In genomic region chr7:151378011-151378410, GRCh38 we compare ENCODE assay signal across 13 cellular contexts. TPM values are rescaled to one million over a fixed set of nuclear protein-coding genes. Genes with fewer than 3 reads are reported as not detected.
"Had no signal": no experiment of that assay in that cellular context is flagged by ENCODE, and none has a peak within 500 bp of the region (broad histone marks: within the 10 kb centered on the region; RNA-seq: fewer than 3 reads in every experiment).

No MANE protein-coding gene starts in this region.

- H3K9me3 ChIP-seq: heart right ventricle had no signal

- DNase-seq: activated CD4-positive, alpha-beta T cell treated with anti-CD3 and anti-CD28 coated beads for 1 hour; activated CD4-positive, alpha-beta T cell treated with anti-CD3 and anti-CD28 coated beads, Interleukin-2, amount 50 U/mL, for 48 hours; activated gamma-delta T cell; activated naive CD8-positive, alpha-beta T cell treated with anti-CD3 and anti-CD28 coated beads, Interleukin-2, amount 10 ng/mL, durations not matched to agents 7 days and 5 days; activated T-cell treated with anti-CD3 and anti-CD28 coated beads, Interleukin-2, amount 50 U/mL, for 4 hours; foreskin melanocyte; heart right ventricle; mesenchymal stem cell; nephron progenitor cell; T-helper 9 cell had no signal

- H3K27ac ChIP-seq: heart right ventricle had no signal

- FAIRE-seq: endometrium, islet of Langerhans had no signal

- ATAC-seq: activated T-cell treated with anti-CD3 and anti-CD28 coated beads, Interleukin-2, amount 50 U/mL, for 4 hours; heart right ventricle had no signal

- H3K4me3 ChIP-seq: heart right ventricle had no signal

RNA-seq across cellular contexts. Expression of gene WDR86, which starts 31.8 kb away (rescaled TPM):
- total RNA-seq: osteocyte had no signal
